Comparison of ENCODE assay signal across 1 cellular context in the genomic region with DNA sequence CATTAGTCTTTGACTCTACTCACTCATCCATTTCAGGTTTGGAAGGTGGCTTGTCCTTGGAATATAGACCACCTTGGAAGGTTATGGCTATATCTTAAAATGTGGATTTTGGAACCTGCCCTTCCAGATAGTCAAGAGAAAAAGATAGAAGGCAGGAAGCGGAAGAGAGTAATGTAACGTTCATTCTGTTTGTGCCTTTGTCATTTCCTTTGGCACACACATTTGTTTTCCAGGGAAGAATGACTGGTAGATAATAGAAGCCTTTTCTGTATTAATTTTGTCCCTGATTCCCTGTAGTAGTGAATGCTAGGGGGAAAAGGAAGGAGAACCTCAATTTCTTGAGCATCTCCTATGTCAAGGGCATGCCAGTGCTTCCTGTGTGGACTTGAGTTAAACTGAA.
A peak's percentile ranks its signal among the peaks of the same experiment; 100 is the strongest.
TF ChIP-seq lines count a peak whose summit lies in the region.

No MANE protein-coding gene starts in this region.

TF ChIP-seq in endothelial cell of umbilical vein, 7 proteins besides CTCF, POLR2A, EP300 and RAD21 (continued from another document):
- peak; percentile 7 for TF ChIP-seq GATA2 (IDR thresholded peaks at IDR 0.05; ENCODE audit: insufficient read depth, insufficient read length, low read depth, low read length)
- TF ChIP-seq, protein P1, sequence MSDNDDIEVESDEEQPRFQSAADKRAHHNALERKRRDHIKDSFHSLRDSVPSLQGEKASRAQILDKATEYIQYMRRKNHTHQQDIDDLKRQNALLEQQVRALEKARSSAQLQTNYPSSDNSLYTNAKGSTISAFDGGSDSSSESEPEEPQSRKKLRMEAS (IDR thresholded peaks at IDR 0.05; ENCODE audit: insufficient read depth, insufficient read length) = no peak
